21 cellular contexts compared by ENCODE assay signal in the genomic region with DNA sequence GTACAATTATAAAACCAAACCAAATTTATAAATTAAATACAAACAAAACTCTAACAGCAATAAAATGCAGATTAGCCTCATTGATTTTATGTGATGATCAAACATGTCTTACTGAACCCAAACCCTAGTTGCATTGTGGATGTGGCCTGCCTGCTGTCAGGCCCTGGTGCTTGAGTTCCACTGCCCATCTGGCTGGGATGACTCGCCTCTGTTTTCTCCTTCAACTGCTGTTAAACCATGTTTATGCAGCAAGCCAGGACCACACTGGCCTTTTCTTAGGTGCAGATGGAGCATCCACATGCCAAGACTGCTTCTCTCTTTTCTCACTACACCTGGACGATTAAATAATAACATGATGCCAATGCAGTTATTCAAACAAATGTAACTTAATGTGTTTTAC. TPM values are rescaled to one million over a fixed set of nuclear protein-coding genes. Genes with fewer than 3 reads are reported as not detected.
DNase-seq lines count a peak whose midpoint lies in the region; ATAC-seq and TF ChIP-seq lines count a peak whose summit lies in the region.
"Had no signal": no experiment of that assay in that cellular context is flagged by ENCODE, and none has a peak within 500 bp of the region (broad histone marks: within the 10 kb centered on the region; RNA-seq: fewer than 3 reads in every experiment).

No MANE protein-coding gene starts in this region.

- H3K36me3 ChIP-seq in neuronal stem cell (replicated peaks in 1 of 2; ENCODE audit: control insufficient read depth in 2 of 2, insufficient read depth in 2 of 2, low read length in 2 of 2): no peaks in the 10 kb centered on the region
- H3K36me3 ChIP-seq in suprapubic skin: peaks cover 58% of the 10 kb centered on the region
- H3K36me3 ChIP-seq: BE2C, uterus had no signal

- TF ChIP-seq POLR2A in suprapubic skin (IDR thresholded peaks at IDR 0.05): no peak

- no peak overlapping the region for H2AK5ac ChIP-seq in neuronal stem cell (ENCODE audit: low read depth, low read length)

- WGBS in neuronal stem cell (ENCODE audit: extremely low coverage in 2 of 2, insufficient read length in 2 of 2, insufficient replicate concordance in 1 of 2), 2 donors: no CpG with 5 or more reads among the region's 2 CpGs
- 91% methylated on average over 2 of the region's 2 CpGs for WGBS in suprapubic skin

- no peak overlapping the region for H3K4me2 ChIP-seq in neuronal stem cell (ENCODE audit: insufficient read depth, low read length, poor library complexity, severe bottlenecking)
- H3K4me2 ChIP-seq: GM23338 had no signal

- H2BK15ac ChIP-seq in neuronal stem cell (ENCODE audit: low read length): no peak overlapping the region

- H2BK5ac ChIP-seq in neuronal stem cell (ENCODE audit: low read length): no peak overlapping the region

- no peaks in the 10 kb centered on the region for H3K9me3 ChIP-seq in neuronal stem cell (replicated peaks in 1 of 2; ENCODE audit: control insufficient read depth in 2 of 2, insufficient read depth in 1 of 2, low read depth in 1 of 2, low read length in 2 of 2)
- no peaks in the 10 kb centered on the region for H3K9me3 ChIP-seq in suprapubic skin
- H3K9me3 ChIP-seq: BE2C, SJCRH30, uterus had no signal

- peak overlapping the region; percentile 44 for H3K9ac ChIP-seq in neuronal stem cell (ENCODE audit: low read depth, low read length, poor library complexity)

- no peak overlapping the region for H3K23ac ChIP-seq in neuronal stem cell (ENCODE audit: low read depth, low read length, poor library complexity)

- H2AFZ ChIP-seq in neuronal stem cell (ENCODE audit: low read length): no peak overlapping the region
- H2AFZ ChIP-seq: GM23338 had no signal

- no peak overlapping the region for H3K18ac ChIP-seq in neuronal stem cell (ENCODE audit: low read length)

- H3K4me1 ChIP-seq in neuronal stem cell (ENCODE audit: control insufficient read depth in 2 of 2, insufficient read depth in 1 of 2, low read depth in 1 of 2, low read length in 2 of 2) (no peaks in the 10 kb centered on the region), suprapubic skin (no peaks in the 10 kb centered on the region)
- H3K4me1 ChIP-seq: BE2C, SJCRH30, uterus had no signal

- H3K14ac ChIP-seq in neuronal stem cell (ENCODE audit: low read length): no peak overlapping the region

- TF ChIP-seq EP300 in suprapubic skin (IDR thresholded peaks at IDR 0.05): no peak

- H3K4me3 ChIP-seq in choroid plexus epithelial cell (ENCODE audit: low read depth, low read length) (no peak overlapping the region), neuronal stem cell (ENCODE audit: low read length in 2 of 2) (no peak overlapping the region), suprapubic skin (no peak overlapping the region)
- H3K4me3 ChIP-seq: cardiac muscle cell, GM23338, lung, SJCRH30, uterus had no signal

- no peak overlapping the region for H2BK12ac ChIP-seq in neuronal stem cell (ENCODE audit: low read length)

- H3K27me3 ChIP-seq in neuronal stem cell (ENCODE audit: control insufficient read depth in 3 of 3, insufficient read depth in 3 of 3, low read depth in 1 of 3, low read length in 3 of 3) (no peaks in the 10 kb centered on the region), suprapubic skin (no peaks in the 10 kb centered on the region)
- H3K27me3 ChIP-seq: BE2C, cardiac muscle cell, SJCRH30, uterus had no signal

- DNase-seq in EL (peak; percentile 62), M059J (ENCODE audit: low read depth) (peak; percentile 46), choroid plexus epithelial cell (ENCODE audit: low read depth) (peak; percentile 50), neuronal stem cell (ENCODE audit: low spot score) (no peak), NCI-H187 treated with DMSO at 0.1 percent for 48 hours (lab: John Stamatoyannopoulos, UW) (no peak), suprapubic skin (ENCODE audit: low spot score in 2 of 2) (no peak), RPMI8226 (no peak)
- DNase-seq: BE2C; erythroblast; head of caudate nucleus; naive thymus-derived CD4-positive, alpha-beta T cell; NCI-H1930; NCI-H526 treated with DMSO at 0.1 percent for 48 hours; posterior cingulate gyrus; stimulated activated CD4-positive, alpha-beta T cell treated with anti-CD3 and anti-CD28 coated beads, Interleukin-2, amount 100 ng/mL, for 48 hours; uterus had no signal

- no peaks in the 10 kb centered on the region for H3K79me1 ChIP-seq in neuronal stem cell (ENCODE audit: low read depth, low read length)

- no peak overlapping the region for H2BK120ac ChIP-seq in neuronal stem cell (ENCODE audit: low read depth, low read length)

- H3K27ac ChIP-seq in neuronal stem cell (replicated peaks; ENCODE audit: low read length) (no peak overlapping the region), suprapubic skin (no peak overlapping the region)
- H3K27ac ChIP-seq: cardiac muscle cell, SJCRH30, uterus had no signal

- H4K91ac ChIP-seq in neuronal stem cell (ENCODE audit: low read depth, low read length, poor library complexity): no peak overlapping the region

- H4K8ac ChIP-seq in neuronal stem cell (ENCODE audit: low read depth, low read length): no peak overlapping the region

- no peak for ATAC-seq in HG02973 (IDR thresholded peaks at IDR 0.05; ENCODE audit: unreplicated experiment)
- ATAC-seq: GM23338; naive thymus-derived CD4-positive, alpha-beta T cell had no signal

- no peak overlapping the region for H3K4ac ChIP-seq in neuronal stem cell (ENCODE audit: low read length)

- TF ChIP-seq CTCF in choroid plexus epithelial cell (conservative IDR thresholded peaks at IDR 0.05; ENCODE audit: low read depth, low read length): no peak
- no peak for TF ChIP-seq CTCF in suprapubic skin (IDR thresholded peaks at IDR 0.05)

RNA-seq across cellular contexts. Expression of a gene that starts 22.6 kb away (rescaled TPM):
- 8.4 and 13.8 TPM in 2 replicates for total RNA-seq in M059J (2014; rRNA removed; shearing (Covaris generic))
- polyA plus RNA-seq in neuronal stem cell (2013, experiment 1 of 2): 7.0 TPM
- polyA plus RNA-seq in neuronal stem cell (2013, experiment 2 of 2): 7.0 TPM
- 1 to 10 TPM; 1.1 to 2.4 (median 2.0) TPM for total RNA-seq in suprapubic skin

Comparison
In these comparisons a context has a peak if more than half of its experiments do, and no peak if none do; other contexts are left out.
1. DNase-seq: peak in EL (single experiment), M059J (single experiment) and choroid plexus epithelial cell (single experiment); none in neuronal stem cell (single experiment), NCI-H187 treated with DMSO at 0.1 percent for 48 hours (single experiment), suprapubic skin (0 of 2) and RPMI8226 (single experiment).